ENCODE assay signal across 8 cellular contexts in the genomic region with DNA sequence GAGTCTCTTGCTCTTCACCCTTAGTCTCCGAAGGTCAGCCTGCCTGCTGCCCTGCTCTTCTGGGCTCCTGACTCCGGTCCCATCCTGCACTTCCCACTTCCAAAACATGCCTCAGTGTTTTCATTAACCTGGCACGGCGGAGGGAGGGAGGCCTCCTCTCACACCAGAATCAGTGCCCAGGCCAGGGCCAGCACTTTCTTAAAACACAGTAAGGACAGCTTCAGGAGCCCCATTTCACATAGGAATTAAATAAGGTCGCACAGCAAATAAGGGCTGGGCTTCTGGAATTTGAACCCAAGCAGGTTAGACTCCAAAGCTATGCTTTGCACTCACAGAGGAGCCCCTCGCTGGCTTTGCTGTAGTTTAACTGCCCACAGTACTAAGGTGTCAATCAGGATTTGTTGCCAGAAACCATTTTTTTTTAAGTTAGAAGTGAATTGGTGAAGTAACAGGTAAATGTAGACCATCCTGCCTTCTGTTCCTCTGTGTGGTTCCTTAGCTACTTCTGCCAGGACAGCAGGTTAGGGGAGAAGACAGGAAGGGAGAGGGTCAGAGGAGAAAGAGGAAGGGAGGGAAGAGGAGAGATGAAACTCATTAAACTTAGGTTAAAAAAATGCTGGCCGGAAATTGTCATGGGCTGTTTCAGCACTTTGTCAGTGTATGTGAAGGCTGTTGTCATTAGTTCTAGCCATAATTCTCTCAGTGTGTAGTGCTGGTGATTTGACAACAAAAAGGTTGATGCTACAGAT. TPM values are rescaled to one million over a fixed set of nuclear protein-coding genes. Genes with fewer than 3 reads are reported as not detected.
DNase-seq lines count a peak whose midpoint lies in the region; ATAC-seq and TF ChIP-seq lines count a peak whose summit lies in the region.

No MANE protein-coding gene starts in this region.

- H3K9me3 ChIP-seq in H9 (ENCODE audit: control insufficient read depth, low read depth, low read length) = no peaks in the 10 kb centered on the region
- no peaks in the 10 kb centered on the region for H3K9me3 ChIP-seq in iPS-20b (ENCODE audit: insufficient read depth, low read depth, low read length)
- H3K9me3 ChIP-seq in skeletal muscle tissue (ENCODE audit: control insufficient read depth in 3 of 3, low read length in 3 of 3) = no peaks in the 10 kb centered on the region

- no peak overlapping the region for H2BK120ac ChIP-seq in H9 (ENCODE audit: low read depth, low read length, poor library complexity, severe bottlenecking)

- no peak overlapping the region for H2AFZ ChIP-seq in H9 (ENCODE audit: low read length)

- H3K27me3 ChIP-seq in H9 (ENCODE audit: insufficient read depth, low read length) = no peaks in the 10 kb centered on the region
- H3K27me3 ChIP-seq in iPS-20b (ENCODE audit: insufficient read depth, low read length) = peaks cover 20% of the 10 kb centered on the region
- no peaks in the 10 kb centered on the region for H3K27me3 ChIP-seq in skeletal muscle tissue (ENCODE audit: control insufficient read depth in 3 of 3, insufficient read depth in 3 of 3, low read length in 3 of 3)

- ATAC-seq in activated B cell treated with CpG ODN at 0.5 μM for 24 hours (ENCODE audit: low read depth) (no peak), HG03439 (IDR thresholded peaks at IDR 0.05; ENCODE audit: unreplicated experiment) (no peak), GM21390 (IDR thresholded peaks at IDR 0.05; ENCODE audit: unreplicated experiment) (no peak), HG03045 (IDR thresholded peaks at IDR 0.05; ENCODE audit: unreplicated experiment) (no peak)

- H4K5ac ChIP-seq in H9 (ENCODE audit: insufficient read length, low read depth, low read length) = no peak overlapping the region

- H3K4me1 Mint-ChIP-seq in H9 (peaks cover 69 to 70% of the 10 kb centered on the region in 2 experiments), activated B cell treated with CpG ODN at 0.5 μM for 24 hours (peaks cover 62% of the 10 kb centered on the region)

- H3K9ac ChIP-seq in H9 (ENCODE audit: extremely low read depth, insufficient read length, low read length) (no peak overlapping the region), iPS-20b (ENCODE audit: low read depth, low read length) (peak overlapping the region; percentile 48; the same call in 1 of the 2 replicates), skeletal muscle tissue (ENCODE audit: low read depth in 1 of 3, low read length in 3 of 3) (peak overlapping the region; percentile 75 to 94 (median 83))

- peak; percentile 22 for DNase-seq in H9
- DNase-seq in activated B cell treated with CpG ODN at 0.5 μM for 24 hours = no peak
- DNase-seq in SHP77 treated with DMSO at 0.1 percent for 48 hours (lab: John Stamatoyannopoulos, UW) = no peak

- H3K27me3 Mint-ChIP-seq in H9 (ENCODE audit: low read depth) (peaks cover 13% of the 10 kb centered on the region), activated B cell treated with CpG ODN at 0.5 μM for 24 hours (no peaks in the 10 kb centered on the region)

- H3K36me3 ChIP-seq in iPS-20b (ENCODE audit: insufficient read depth, low read depth, low read length) (no peaks in the 10 kb centered on the region), skeletal muscle tissue (ENCODE audit: control insufficient read depth in 3 of 3, insufficient read depth in 3 of 3, low read length in 3 of 3) (peaks cover 3 to 11% (median 7%) of the 10 kb centered on the region in 3 donors)

- no peak for TF ChIP-seq CTCF in H9 (conservative IDR thresholded peaks at IDR 0.05)
- TF ChIP-seq CTCF in activated B cell treated with CpG ODN at 0.5 μM for 24 hours (IDR thresholded peaks at IDR 0.05) = no peak

- H3K27ac Mint-ChIP-seq in H9 (peak overlapping the region in 1 of 3 experiments; percentile 6; a peak in 1 of 7 replicates), activated B cell treated with CpG ODN at 0.5 μM for 24 hours (no peak overlapping the region)

- H3K23me2 ChIP-seq in H9 (ENCODE audit: insufficient read length, low read depth, low read length, poor library complexity, severe bottlenecking) = peaks cover 11% of the 10 kb centered on the region

- CTCF ChIA-PET in activated B cell treated with CpG ODN at 0.5 μM for 24 hours (lab: Charles Lee) = interaction anchor here (1.2 to 9.5 kb wide), 2 partner anchors 15 to 27 kb away, joined by 3 to 60 read pairs; no protein-coding TSS in a partner anchor

- H3K4me3 ChIP-seq in iPS-20b (ENCODE audit: low read length) (peak overlapping the region; percentile 80; the same call in 1 of the 2 replicates), skeletal muscle tissue (ENCODE audit: low read length in 3 of 3) (peak overlapping the region; percentile 85 to 95 (median 91))

- no peak overlapping the region for H3K14ac ChIP-seq in H9 (ENCODE audit: insufficient read depth, low read length)

- H3T11ph ChIP-seq in H9 (ENCODE audit: low read length) = no peak overlapping the region

- H3K27ac ChIP-seq in H9 (ENCODE audit: insufficient read length, low read depth, low read length) (no peak overlapping the region), iPS-20b (ENCODE audit: low read length) (no peak overlapping the region), skeletal muscle tissue (ENCODE audit: low read depth, low read length) (peak overlapping the region; percentile 89)

- H3K4me1 ChIP-seq in H9 (ENCODE audit: insufficient read depth, low read length) = peaks cover 25% of the 10 kb centered on the region; the same call in 1 of the 2 replicates
- peaks cover 36% of the 10 kb centered on the region for H3K4me1 ChIP-seq in iPS-20b (ENCODE audit: insufficient read depth, low read length)
- peaks cover 62 to 74% (median 66%) of the 10 kb centered on the region in 3 donors for H3K4me1 ChIP-seq in skeletal muscle tissue (ENCODE audit: control insufficient read depth in 3 of 3, insufficient read depth in 3 of 3, low read length in 3 of 3)

- H2BK5ac ChIP-seq in H9 (ENCODE audit: insufficient read length, low read length) = no peak overlapping the region

- H2AK5ac ChIP-seq in H9 (ENCODE audit: insufficient read length, low read length) = no peak overlapping the region

- no peak overlapping the region for H2BK20ac ChIP-seq in H9 (ENCODE audit: low read depth, low read length, poor library complexity, severe bottlenecking)

- intact Hi-C loops in activated B cell treated with CpG ODN at 0.5 μM for 24 hours (cut with micrococcal nuclease) = no loop called here

- H3K56ac ChIP-seq in H9 (ENCODE audit: insufficient read length, low read depth, low read length) = no peak overlapping the region

- H3K9me3 Mint-ChIP-seq in H9 (no peaks in the 10 kb centered on the region; a peak in 1 of 5 replicates), activated B cell treated with CpG ODN at 0.5 μM for 24 hours (peaks cover 3% of the 10 kb centered on the region)

- H3K4me2 ChIP-seq in H9 (ENCODE audit: insufficient read depth, insufficient read length, low read length) = peak overlapping the region; percentile 70

- H3K36me3 Mint-ChIP-seq in H9 (ENCODE audit: insufficient read depth in 1 of 3, low read depth in 3 of 3) (peaks cover 5 to 11% (median 8%) of the 10 kb centered on the region in 3 experiments; a peak in 6 of 7 replicates), activated B cell treated with CpG ODN at 0.5 μM for 24 hours (ENCODE audit: low read depth) (peaks cover 12% of the 10 kb centered on the region)

- no peak overlapping the region for H4K91ac ChIP-seq in H9 (ENCODE audit: insufficient read length, low read depth, low read length)

- H4K20me1 ChIP-seq in H9 (ENCODE audit: control insufficient read depth, insufficient read depth, insufficient read length) = no peaks in the 10 kb centered on the region

- H3K18ac ChIP-seq in H9 (ENCODE audit: insufficient read length, low read depth, low read length) = no peak overlapping the region

- POLR2A ChIA-PET in activated B cell treated with CpG ODN at 0.5 μM for 24 hours (lab: Charles Lee) = no interaction called here

- no peaks in the 10 kb centered on the region for H3K79me2 ChIP-seq in H9 (ENCODE audit: insufficient read depth, low read length)

- H2BK15ac ChIP-seq in H9 (ENCODE audit: low read depth, low read length) = no peak overlapping the region

- no peak overlapping the region for H2BK12ac ChIP-seq in H9 (ENCODE audit: insufficient read length, low read depth, low read length)

- H3K23ac ChIP-seq in H9 (ENCODE audit: insufficient read length, low read depth, low read length) = no peak overlapping the region

- H3K4me3 Mint-ChIP-seq in H9 (peak overlapping the region; percentile 78 to 79), activated B cell treated with CpG ODN at 0.5 μM for 24 hours (peak overlapping the region; percentile 85)

- H3K4ac ChIP-seq in H9 (ENCODE audit: low read depth, low read length) = no peak overlapping the region

- no CpG with 5 or more reads among the region's 7 CpGs for WGBS in H9 (ENCODE audit: extremely low coverage, insufficient read length, low lambda C conversion rate)

- H4K8ac ChIP-seq in H9 (replicated peaks; ENCODE audit: insufficient read length, low read depth, low read length) = no peak overlapping the region

- H3K79me1 ChIP-seq in H9 (ENCODE audit: insufficient read depth, low read depth, low read length, poor library complexity, severe bottlenecking) = no peaks in the 10 kb centered on the region

RNA-seq across cellular contexts. Expression of a gene that starts 1.1 kb away (rescaled TPM):
- total RNA-seq in H9 (2021) (11.3 and 11.5 TPM in 2 replicates), activated B cell treated with CpG ODN at 0.5 μM for 24 hours (2.0 and 2.5 TPM in 2 replicates), skeletal muscle tissue (21.4 TPM)

RNA-seq across cellular contexts. Expression of a gene that starts 18.0 kb away (rescaled TPM):
- 1.7 and 2.4 TPM in 2 replicates for total RNA-seq in H9 (2021)
- total RNA-seq in activated B cell treated with CpG ODN at 0.5 μM for 24 hours = 0.11 TPM in 1 of 2 replicates, not detected in the other
- 12.5 TPM for total RNA-seq in skeletal muscle tissue

RNA-seq across cellular contexts. Expression of a gene that starts 40.1 kb away (rescaled TPM):
- total RNA-seq in H9 (2021) (36.9 and 37.6 TPM in 2 replicates), activated B cell treated with CpG ODN at 0.5 μM for 24 hours (34.2 and 37.5 TPM in 2 replicates), skeletal muscle tissue (25.6 TPM)

RNA-seq across cellular contexts. Expression of a gene that starts 49.5 kb away (rescaled TPM):
- total RNA-seq in H9 (2021) (not detected in 2 replicates), activated B cell treated with CpG ODN at 0.5 μM for 24 hours (not detected in 2 replicates), skeletal muscle tissue (under 0.01 TPM)
